Comparison of ENCODE assay signal across 20 cellular contexts in the genomic region with DNA sequence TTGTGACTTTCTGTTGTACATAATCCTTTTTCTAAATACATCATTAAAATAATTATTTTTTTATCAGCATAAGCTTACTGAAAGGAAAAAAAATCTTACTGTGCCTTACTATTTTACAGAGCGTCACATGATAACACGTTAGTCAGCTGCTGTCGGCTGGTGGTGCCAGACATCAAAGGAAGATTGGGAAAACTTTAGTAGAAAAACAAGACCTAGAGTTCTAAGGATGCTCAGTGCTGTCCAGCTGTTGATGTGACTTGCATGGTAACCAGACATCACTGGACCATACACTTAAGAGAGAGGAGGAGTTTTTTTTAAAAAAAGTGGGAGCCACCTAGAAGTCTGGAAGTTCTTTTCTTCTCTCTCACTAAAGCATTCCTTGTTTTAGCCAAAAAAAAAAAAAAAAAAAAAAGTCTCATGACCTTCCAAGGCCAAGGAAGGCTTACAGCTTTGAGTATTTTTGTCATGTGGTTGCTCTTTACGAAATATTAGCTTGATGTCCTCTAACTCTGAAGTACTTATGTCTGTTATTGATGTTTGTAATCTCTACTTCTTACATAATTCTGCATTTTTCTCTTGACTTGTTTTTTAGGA. TPM values are rescaled to one million over a fixed set of nuclear protein-coding genes. Genes with fewer than 3 reads are reported as not detected.
A peak's percentile ranks its signal among the peaks of the same experiment; 100 is the strongest.
DNase-seq lines count a peak whose midpoint lies in the region; ATAC-seq and TF ChIP-seq lines count a peak whose summit lies in the region.
"Had no signal": no experiment of that assay in that cellular context is flagged by ENCODE, and none has a peak within 500 bp of the region (broad histone marks: within the 10 kb centered on the region; RNA-seq: fewer than 3 reads in every experiment).

No MANE protein-coding gene starts in this region.

- H3K27me3 Mint-ChIP-seq in activated CD4-positive, alpha-beta T cell treated with anti-CD3 and anti-CD28 coated beads, Interleukin-2, amount 10 ng/mL, durations not matched to agents 24 days and 14 days = peaks cover 56% of the 10 kb centered on the region

- H3K9me3 Mint-ChIP-seq in activated CD4-positive, alpha-beta T cell treated with anti-CD3 and anti-CD28 coated beads, Interleukin-2, amount 10 ng/mL, durations not matched to agents 24 days and 14 days = no peaks in the 10 kb centered on the region
- H3K9me3 Mint-ChIP-seq: T-helper 2 cell treated with Interferon-gamma antibody and Interleukin-4, amounts not matched to agents 5 μg/mL and 100 μg/mL, for 36 hours had no signal

- H3K4me1 Mint-ChIP-seq in activated CD4-positive, alpha-beta T cell treated with anti-CD3 and anti-CD28 coated beads, Interleukin-2, amount 10 ng/mL, durations not matched to agents 24 days and 14 days = peaks cover 9% of the 10 kb centered on the region

- H3K36me3 ChIP-seq in suprapubic skin = no peaks in the 10 kb centered on the region
- H3K36me3 ChIP-seq: ascending aorta had no signal

- H3K9me3 ChIP-seq in suprapubic skin = no peaks in the 10 kb centered on the region
- H3K9me3 ChIP-seq: ascending aorta had no signal

- H3K27me3 ChIP-seq in layer of hippocampus (ENCODE audit: control insufficient read depth, insufficient read depth, low read length) (no peaks in the 10 kb centered on the region), suprapubic skin (no peaks in the 10 kb centered on the region)
- H3K27me3 ChIP-seq: ascending aorta had no signal

- no peak for TF ChIP-seq EP300 in suprapubic skin (IDR thresholded peaks at IDR 0.05)

- intact Hi-C loops in activated CD4-positive, alpha-beta T cell treated with anti-CD3 and anti-CD28 coated beads, Interleukin-2, amount 10 ng/mL, durations not matched to agents 24 days and 14 days (cut with micrococcal nuclease) = no loop called here

- no peak overlapping the region for H3K27ac Mint-ChIP-seq in activated CD4-positive, alpha-beta T cell treated with anti-CD3 and anti-CD28 coated beads, Interleukin-2, amount 10 ng/mL, durations not matched to agents 24 days and 14 days
- H3K27ac Mint-ChIP-seq: T-helper 2 cell treated with Interferon-gamma antibody and Interleukin-4, amounts not matched to agents 5 μg/mL and 100 μg/mL, for 36 hours had no signal

- H3K4me3 Mint-ChIP-seq in activated CD4-positive, alpha-beta T cell treated with anti-CD3 and anti-CD28 coated beads, Interleukin-2, amount 10 ng/mL, durations not matched to agents 24 days and 14 days = no peak overlapping the region
- H3K4me3 Mint-ChIP-seq: T-helper 2 cell treated with Interferon-gamma antibody and Interleukin-4, amounts not matched to agents 5 μg/mL and 100 μg/mL, for 36 hours had no signal

- ATAC-seq in GM19397 (IDR thresholded peaks at IDR 0.05; ENCODE audit: unreplicated experiment) = no peak
- ATAC-seq: GM12878, left colon had no signal

- no peaks in the 10 kb centered on the region for H3K36me3 Mint-ChIP-seq in activated CD4-positive, alpha-beta T cell treated with anti-CD3 and anti-CD28 coated beads, Interleukin-2, amount 10 ng/mL, durations not matched to agents 24 days and 14 days (ENCODE audit: low read depth)

- H3K4me3 ChIP-seq in cardiac fibroblast (replicated peaks in 1 of 2; ENCODE audit: low read depth in 2 of 2, low read length in 2 of 2) (no peak overlapping the region), suprapubic skin (no peak overlapping the region)
- H3K4me3 ChIP-seq: ascending aorta, GM12878 had no signal

- H3K27ac ChIP-seq in layer of hippocampus (ENCODE audit: low read depth, low read length) (peak overlapping the region; percentile 35), suprapubic skin (peak overlapping the region; percentile 60)

- TF ChIP-seq POLR2A in suprapubic skin (IDR thresholded peaks at IDR 0.05) = no peak

- peaks cover 21% of the 10 kb centered on the region for H3K4me1 ChIP-seq in suprapubic skin

- TF ChIP-seq CTCF in cardiac fibroblast (IDR thresholded peaks at IDR 0.05; ENCODE audit: low read depth, low read length) (no peak), suprapubic skin (IDR thresholded peaks at IDR 0.05) (no peak)

- DNase-seq in HCEC 1CT (peak; percentile 18), cardiac fibroblast (ENCODE audit: low read depth in 2 of 2) (peak; percentile 56 to 67), suprapubic skin (ENCODE audit: low spot score in 2 of 2) (no peak), NCI-H510A treated with DMSO at 0.1 percent for 48 hours (lab: John Stamatoyannopoulos, UW) (no peak), T-helper 9 cell (no peak)
- no peak for DNase-seq in activated CD4-positive, alpha-beta T cell treated with anti-CD3 and anti-CD28 coated beads, Interleukin-2, amount 10 ng/mL, durations not matched to agents 24 days and 14 days
- DNase-seq: activated gamma-delta T cell treated with Interleukin-2 at 50 U/mL for 16 hours; Calu3; erythroblast; hypothalamus; left colon; NCI-H2029; NCI-H524; SHP77 treated with DMSO at 0.1 percent for 48 hours; stimulated activated naive CD4-positive, alpha-beta T cell had no signal

- 61% methylated on average over 4 of the region's 4 CpGs for WGBS in suprapubic skin

RNA-seq across cellular contexts. Expression of gene RASSF8, which starts 4.5 kb away (rescaled TPM):
- total RNA-seq in suprapubic skin = 10 to 100 TPM in 1 of 4 donors, 1 to 10 TPM in 3; 5.4 to 14.2 (median 6.1) TPM
- 0.17 and 0.37 TPM in 2 replicates for total RNA-seq in activated CD4-positive, alpha-beta T cell treated with anti-CD3 and anti-CD28 coated beads, Interleukin-2, amount 10 ng/mL, durations not matched to agents 24 days and 14 days

Comparison
In these comparisons a context has a peak if more than half of its experiments do, and no peak if none do; other contexts are left out.
1. DNase-seq: peak in HCEC 1CT (single experiment) and cardiac fibroblast (2 of 2); none in suprapubic skin (0 of 2), NCI-H510A treated with DMSO at 0.1 percent for 48 hours (single experiment), activated CD4-positive, alpha-beta T cell treated with anti-CD3 and anti-CD28 coated beads, Interleukin-2, amount 10 ng/mL, durations not matched to agents 24 days and 14 days (single experiment) and T-helper 9 cell (single experiment).